ENCODE assay signal across 12 cellular contexts in the genomic region with DNA sequence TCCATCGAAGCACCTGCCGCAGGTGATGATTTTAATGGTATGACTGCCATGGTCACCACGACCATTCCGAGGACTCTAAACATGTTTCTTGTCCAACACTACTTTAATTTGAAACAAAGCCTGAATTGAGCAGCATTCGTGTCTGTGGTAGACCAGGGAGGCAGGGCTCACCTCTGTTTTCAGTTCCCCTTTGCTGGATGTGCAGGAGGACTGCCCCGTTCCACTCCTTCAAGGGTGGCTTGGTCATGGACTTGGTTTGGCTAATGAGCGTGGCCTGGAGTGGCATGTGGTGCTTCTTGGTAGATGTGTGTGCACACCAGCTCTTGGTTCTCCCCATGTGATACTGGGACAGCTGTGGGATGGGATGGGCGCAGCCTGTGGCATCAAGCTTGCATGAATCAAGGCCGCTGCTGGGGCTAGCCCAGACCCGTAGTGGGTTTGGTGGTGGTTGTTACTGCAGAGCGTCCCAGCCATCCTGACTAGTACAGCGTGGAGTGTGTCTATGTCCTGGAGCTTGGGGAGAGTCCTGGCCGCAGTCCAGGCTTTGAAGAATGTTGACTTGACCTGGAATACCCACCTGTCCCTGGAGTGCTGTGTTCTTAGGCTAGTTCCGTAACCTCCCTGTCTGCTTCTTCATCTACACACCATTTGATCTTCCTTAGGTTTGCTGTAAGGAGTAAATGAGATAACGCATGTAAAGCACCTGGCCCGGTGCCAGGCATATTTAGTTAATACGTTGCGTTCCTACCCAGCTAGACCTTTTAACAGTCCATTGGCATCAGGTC. TPM values are rescaled to one million over a fixed set of nuclear protein-coding genes. Genes with fewer than 3 reads are reported as not detected.
A peak's percentile ranks its signal among the peaks of the same experiment; 100 is the strongest.
DNase-seq lines count a peak whose midpoint lies in the region; ATAC-seq and TF ChIP-seq lines count a peak whose summit lies in the region.
"Had no signal": no experiment of that assay in that cellular context is flagged by ENCODE, and none has a peak within 500 bp of the region (broad histone marks: within the 10 kb centered on the region; RNA-seq: fewer than 3 reads in every experiment).

No MANE protein-coding gene starts in this region.

- no peak overlapping the region for H3K27ac ChIP-seq in A673 (ENCODE audit: low read depth, low read length, poor library complexity, severe bottlenecking)
- H3K27ac ChIP-seq: heart left ventricle, transverse colon had no signal

- no peak overlapping the region for H3K27ac Mint-ChIP-seq in activated T-helper 2 cell treated with anti-CD3 and anti-CD28 coated beads, Interferon-gamma antibody, Interleukin-2, Interleukin-4, amounts not matched to agents 10 μg/mL and 5 μg/mL and 100 μg/mL, durations not matched to agents 14 hours and 24 hours and 36 hours

- no peaks in the 10 kb centered on the region for H3K36me3 ChIP-seq in A673 (ENCODE audit: insufficient read depth, low read length, poor library complexity, severe bottlenecking)
- H3K36me3 ChIP-seq: heart left ventricle, transverse colon had no signal

- peaks cover 5% of the 10 kb centered on the region for H3K4me1 Mint-ChIP-seq in activated T-helper 2 cell treated with anti-CD3 and anti-CD28 coated beads, Interferon-gamma antibody, Interleukin-2, Interleukin-4, amounts not matched to agents 10 μg/mL and 5 μg/mL and 100 μg/mL, durations not matched to agents 14 hours and 24 hours and 36 hours (ENCODE audit: low read depth)

- DNase-seq in A673 (ENCODE audit: low spot score): peak; percentile 29
- peak; percentile 50 for DNase-seq in NCI-H82 treated with DMSO at 0.1 percent for 48 hours (lab: John Stamatoyannopoulos, UW; ENCODE audit: unreplicated experiment)
- no peak for DNase-seq in activated CD8-positive, alpha-beta memory T cell treated with anti-CD3 and anti-CD28 coated beads for 24 hours
- no peak for DNase-seq in activated T-helper 2 cell treated with anti-CD3 and anti-CD28 coated beads, Interferon-gamma antibody, Interleukin-2, Interleukin-4, amounts not matched to agents 10 μg/mL and 5 μg/mL and 100 μg/mL, durations not matched to agents 14 hours and 24 hours and 36 hours (ENCODE audit: low spot score)
- no peak for DNase-seq in stimulated activated CD4-positive, alpha-beta T cell treated with anti-CD3 and anti-CD28 coated beads, Interleukin-12 subunit alpha, Interleukin-12 subunit beta, amount 100 ng/mL, for 4 hours
- DNase-seq in NCI-H2196 treated with DMSO at 0.1 percent for 48 hours (lab: John Stamatoyannopoulos, UW; ENCODE audit: unreplicated experiment): no peak
- DNase-seq: heart left ventricle, NCI-H446, T-helper 1 cell, transverse colon had no signal

- BruUV-seq in A673 (replicated peaks; lab: Mats Ljungman, UMichigan): no TSS peak

- peaks cover 37% of the 10 kb centered on the region for H3K9me3 Mint-ChIP-seq in activated T-helper 2 cell treated with anti-CD3 and anti-CD28 coated beads, Interferon-gamma antibody, Interleukin-2, Interleukin-4, amounts not matched to agents 10 μg/mL and 5 μg/mL and 100 μg/mL, durations not matched to agents 14 hours and 24 hours and 36 hours

- H3K36me3 Mint-ChIP-seq in activated T-helper 2 cell treated with anti-CD3 and anti-CD28 coated beads, Interferon-gamma antibody, Interleukin-2, Interleukin-4, amounts not matched to agents 10 μg/mL and 5 μg/mL and 100 μg/mL, durations not matched to agents 14 hours and 24 hours and 36 hours (ENCODE audit: low read depth): peaks cover 21% of the 10 kb centered on the region

- TF ChIP-seq CTCF in A673 (conservative IDR thresholded peaks at IDR 0.05; ENCODE audit: low read depth, low read length): no peak

- H3K4me1 ChIP-seq in A673 (ENCODE audit: insufficient read depth, low read length, poor library complexity, severe bottlenecking): peaks cover 4% of the 10 kb centered on the region
- H3K4me1 ChIP-seq: heart left ventricle, transverse colon had no signal

- CTCF ChIA-PET in A673 (lab: Charles Lee): no interaction called here

- H3K4me3 Mint-ChIP-seq in activated T-helper 2 cell treated with anti-CD3 and anti-CD28 coated beads, Interferon-gamma antibody, Interleukin-2, Interleukin-4, amounts not matched to agents 10 μg/mL and 5 μg/mL and 100 μg/mL, durations not matched to agents 14 hours and 24 hours and 36 hours (ENCODE audit: low read depth): no peak overlapping the region

- H3K27me3 ChIP-seq in A673 (replicated peaks; ENCODE audit: insufficient read depth, low read depth, low read length, poor library complexity): no peaks in the 10 kb centered on the region
- H3K27me3 ChIP-seq: heart left ventricle, transverse colon had no signal

- intact Hi-C loops in A673 (cut with micrococcal nuclease; ENCODE audit: unreplicated experiment): no loop called here
- intact Hi-C loops in activated T-helper 2 cell treated with anti-CD3 and anti-CD28 coated beads, Interferon-gamma antibody, Interleukin-2, Interleukin-4, amounts not matched to agents 10 μg/mL and 5 μg/mL and 100 μg/mL, durations not matched to agents 14 hours and 24 hours and 36 hours (cut with micrococcal nuclease): no loop called here

- peak; percentile 93 for ATAC-seq in GM19463 (IDR thresholded peaks at IDR 0.05; ENCODE audit: unreplicated experiment)
- peak; percentile 89 for ATAC-seq in HG03025 (IDR thresholded peaks at IDR 0.05; ENCODE audit: low FRiP score, unreplicated experiment)
- ATAC-seq: heart left ventricle had no signal

- H3K4me3 ChIP-seq in A673 (ENCODE audit: low read depth, low read length, poor library complexity, severe bottlenecking): no peak overlapping the region
- H3K4me3 ChIP-seq: heart left ventricle, transverse colon had no signal

- no peaks in the 10 kb centered on the region for H3K9me3 ChIP-seq in A673 (ENCODE audit: low read depth, low read length, poor library complexity, severe bottlenecking)
- H3K9me3 ChIP-seq: transverse colon had no signal

- no peaks in the 10 kb centered on the region for H3K27me3 Mint-ChIP-seq in activated T-helper 2 cell treated with anti-CD3 and anti-CD28 coated beads, Interferon-gamma antibody, Interleukin-2, Interleukin-4, amounts not matched to agents 10 μg/mL and 5 μg/mL and 100 μg/mL, durations not matched to agents 14 hours and 24 hours and 36 hours (ENCODE audit: low read depth)

- POLR2A ChIA-PET in A673 (lab: Charles Lee; ENCODE audit: low non-redundant PET): no interaction called here

RNA-seq across cellular contexts. Expression of a gene that starts 34.8 kb away (rescaled TPM):
- 19.5 and 28.0 TPM in 2 replicates for total RNA-seq in A673 (2021)
- 15.8 and 17.5 TPM in 2 replicates for total RNA-seq in activated T-helper 2 cell treated with anti-CD3 and anti-CD28 coated beads, Interferon-gamma antibody, Interleukin-2, Interleukin-4, amounts not matched to agents 10 μg/mL and 5 μg/mL and 100 μg/mL, durations not matched to agents 14 hours and 24 hours and 36 hours

Comparison
In these comparisons a context has a peak if more than half of its experiments do, and no peak if none do; other contexts are left out.
1. DNase-seq: peak in A673 (single experiment) and NCI-H82 treated with DMSO at 0.1 percent for 48 hours (single experiment); none in activated CD8-positive, alpha-beta memory T cell treated with anti-CD3 and anti-CD28 coated beads for 24 hours (single experiment), activated T-helper 2 cell treated with anti-CD3 and anti-CD28 coated beads, Interferon-gamma antibody, Interleukin-2, Interleukin-4, amounts not matched to agents 10 μg/mL and 5 μg/mL and 100 μg/mL, durations not matched to agents 14 hours and 24 hours and 36 hours (single experiment), stimulated activated CD4-positive, alpha-beta T cell treated with anti-CD3 and anti-CD28 coated beads, Interleukin-12 subunit alpha, Interleukin-12 subunit beta, amount 100 ng/mL, for 4 hours (single experiment) and NCI-H2196 treated with DMSO at 0.1 percent for 48 hours (single experiment).